ENCODE assay signal across 9 cellular contexts in genomic region chr16:56866955-56867830, GRCh38. TPM values are rescaled to one million over a fixed set of nuclear protein-coding genes. Genes with fewer than 3 reads are reported as not detected.
DNase-seq lines count a peak whose midpoint lies in the region; ATAC-seq, FAIRE-seq and TF ChIP-seq lines count a peak whose summit lies in the region.
"Had no signal": no experiment of that assay in that cellular context is flagged by ENCODE, and none has a peak within 500 bp of the region (broad histone marks: within the 10 kb centered on the region; RNA-seq: fewer than 3 reads in every experiment).

No MANE protein-coding gene starts in this region.

- POLR2A ChIA-PET in K562 (lab: Yijun Ruan, JAX): interaction anchor here (0.7 to 1.1 kb wide), 2 partner anchors 9 to 29 kb away, joined by 3 read pairs; no protein-coding TSS in a partner anchor

- H3K9ac ChIP-seq in K562 (ENCODE audit: insufficient read depth in 1 of 2, low read depth in 2 of 2, low read length in 2 of 2): no peak overlapping the region

- TF ChIP-seq POLR2A in Peyer's patch (IDR thresholded peaks at IDR 0.05) (no peak), K562 (conservative IDR thresholded peaks at IDR 0.05) (no peak)

- peak; percentile 34; the same call in 1 of the 3 replicates for ATAC-seq in K562

- H3K4me2 ChIP-seq in K562 (ENCODE audit: insufficient read depth, low read length): no peak overlapping the region

- 28% methylated on average over 23 of the region's 23 CpGs for WGBS in K562 (ENCODE audit: insufficient coverage, low coverage, missing lambda C conversion rate)

- TF ChIP-seq EP300 in K562 (IDR thresholded peaks at IDR 0.05; ENCODE audit: low read length): no peak

- H3K4me3 Mint-ChIP-seq in immature natural killer cell: no peak overlapping the region
- H3K4me3 Mint-ChIP-seq: stimulated activated naive CD8-positive, alpha-beta T cell treated with anti-CD3 and anti-CD28 coated beads, Interleukin-15, Interleukin-2, amounts not matched to agents 100 ng/mL and 50 ng/mL, for 24 hours had no signal

- no peaks in the 10 kb centered on the region for H3K79me2 ChIP-seq in K562 (ENCODE audit: control insufficient read depth, insufficient read depth, low read length)

- H3K27ac ChIP-seq in HL-60 (replicated peaks) (no peak overlapping the region), Peyer's patch (peak overlapping the region in 1 of 4 donors; percentile 42), K562 (ENCODE audit: extremely low read depth, low read depth, low read length) (no peak overlapping the region)

- H2AFZ ChIP-seq in K562 (ENCODE audit: low read depth, low read length): peak overlapping the region; percentile 72; the same call in 1 of the 2 replicates

- peaks cover 24 to 26% of the 10 kb centered on the region in 2 donors for H3K4me1 Mint-ChIP-seq in immature natural killer cell

- peak overlapping the region in 1 of 6 donors; percentile 45 for H3K27ac Mint-ChIP-seq in immature natural killer cell
- H3K27ac Mint-ChIP-seq: stimulated activated naive CD8-positive, alpha-beta T cell treated with anti-CD3 and anti-CD28 coated beads, Interleukin-15, Interleukin-2, amounts not matched to agents 100 ng/mL and 50 ng/mL, for 24 hours had no signal

- no peaks in the 10 kb centered on the region for H3K9me3 ChIP-seq in Peyer's patch
- no peaks in the 10 kb centered on the region for H3K9me3 ChIP-seq in K562 (replicated peaks; ENCODE audit: control insufficient read depth, insufficient read depth, low read depth, low read length)

- H3K9me3 Mint-ChIP-seq in immature natural killer cell: no peaks in the 10 kb centered on the region
- H3K9me3 Mint-ChIP-seq: stimulated activated naive CD8-positive, alpha-beta T cell treated with anti-CD3 and anti-CD28 coated beads, Interleukin-15, Interleukin-2, amounts not matched to agents 100 ng/mL and 50 ng/mL, for 24 hours had no signal

- peak; percentile 79 for DNase-seq in DMS 273 (lab: John Stamatoyannopoulos, UW; ENCODE audit: unreplicated experiment)
- peak in 1 of 2 experiments; percentile 39 for DNase-seq in HL-60 (ENCODE audit: low read depth in 1 of 2, low spot score in 1 of 2)
- peak in 2 of 3 donors; percentile 56 to 78 for DNase-seq in Peyer's patch
- DNase-seq in K562 (ENCODE audit: extremely low read depth in 1 of 4, low spot score in 3 of 4): peak; percentile 44 to 65 (median 47)
- DNase-seq in immature natural killer cell: peak; percentile 41 to 49 (median 43)
- peak; percentile 23 for DNase-seq in stimulated activated CD4-positive, alpha-beta T cell treated with anti-CD3 and anti-CD28 coated beads, Interleukin-1b, Interleukin-23, amount 100 ng/mL, for 48 hours
- no peak for DNase-seq in GM19238 (ENCODE audit: insufficient read length, low spot score)
- DNase-seq in ureter (ENCODE audit: low spot score): no peak

- peaks cover 0 to 17% (median 7%) of the 10 kb centered on the region in 3 donors for H3K27me3 Mint-ChIP-seq in immature natural killer cell (ENCODE audit: low read depth in 3 of 3)
- H3K27me3 Mint-ChIP-seq: stimulated activated naive CD8-positive, alpha-beta T cell treated with anti-CD3 and anti-CD28 coated beads, Interleukin-15, Interleukin-2, amounts not matched to agents 100 ng/mL and 50 ng/mL, for 24 hours had no signal

- in situ Hi-C loops in K562 (cut with MboI): loop anchor here (5.0 to 10.0 kb wide), 2 partner anchors 85 to 282 kb away; partner anchors contain the start of gene MT3

- peaks cover 0 to 12% (median 6%) of the 10 kb centered on the region in 4 donors for H3K4me1 ChIP-seq in Peyer's patch
- peaks cover 0 to 16% of the 10 kb centered on the region in 2 experiments; a peak in 3 of 5 replicates for H3K4me1 ChIP-seq in K562 (replicated peaks in 1 of 2; ENCODE audit: control insufficient read depth in 2 of 2, insufficient read depth in 2 of 2, low read length in 2 of 2)

- intact Hi-C loops in K562 (cut with micrococcal nuclease): loop anchor here (1.0 kb wide), 1 partner anchor 84 kb away; no protein-coding TSS in a partner anchor

- CTCF ChIA-PET in K562 (lab: Yijun Ruan, JAX; ENCODE audit: low intra/inter-chr PET ratio): interaction anchor here (1.8 to 1.9 kb wide), 2 partner anchors 84 to 301 kb away, joined by 9 to 16 read pairs; no protein-coding TSS in a partner anchor

- H3K4me3 ChIP-seq in HL-60 (replicated peaks; ENCODE audit: insufficient read depth, low read length) (no peak overlapping the region), Peyer's patch (no peak overlapping the region), K562 (no peak overlapping the region)

- TF ChIP-seq RAD21 in K562 (CRISPR knock-in tag; conservative IDR thresholded peaks at IDR 0.05 in 1 of 2, IDR thresholded peaks at IDR 0.05 in 1 of 2): peak; percentile 66 to 77

- H3K27me3 ChIP-seq in HL-60 (ENCODE audit: insufficient read depth, poor library complexity, severe bottlenecking) (no peaks in the 10 kb centered on the region), Peyer's patch (no peaks in the 10 kb centered on the region), K562 (ENCODE audit: control insufficient read depth in 2 of 2, insufficient read depth in 2 of 2, low read length in 2 of 2) (peaks cover 0 to 10% of the 10 kb centered on the region in 2 experiments; a peak in 3 of 5 replicates)

- TF ChIP-seq CTCF in HL-60 (IDR thresholded peaks at IDR 0.05; ENCODE audit: insufficient read depth, low read length): peak; percentile 72
- TF ChIP-seq CTCF in Peyer's patch (IDR thresholded peaks at IDR 0.05): peak; percentile 63 to 91 (median 84)
- TF ChIP-seq CTCF in K562 (IDR thresholded peaks at IDR 0.05 in 2 of 3, conservative IDR thresholded peaks at IDR 0.05 in 1 of 3; ENCODE audit: insufficient read depth in 2 of 3, low read depth in 1 of 3, low read length in 3 of 3): peak; percentile 45 to 81 (median 72); a peak in 5 of 6 replicates

- no peaks in the 10 kb centered on the region for H3K36me3 Mint-ChIP-seq in immature natural killer cell

- no peaks in the 10 kb centered on the region; the same call in 1 of the 2 replicates for H4K20me1 ChIP-seq in K562 (replicated peaks; ENCODE audit: control insufficient read depth, insufficient read depth, low read length)

- no TSS peak for BruUV-seq in K562 (replicated peaks; lab: Mats Ljungman, UMichigan)

- H3K36me3 ChIP-seq in Peyer's patch (no peaks in the 10 kb centered on the region), K562 (ENCODE audit: control insufficient read depth, insufficient read depth, low read length) (no peaks in the 10 kb centered on the region)

- H3K9me1 ChIP-seq in K562 (ENCODE audit: control insufficient read depth, insufficient read depth, low read length): no peaks in the 10 kb centered on the region

- FAIRE-seq in K562 (lab: Jason Lieb, UNC): peak; percentile 89

TF ChIP-seq in K562, 482 proteins besides CTCF, POLR2A, EP300 and RAD21:
- no peak for TF ChIP-seq ZNF324 (CRISPR knock-in tag; IDR thresholded peaks at IDR 0.05)
- peak; percentile 52 for TF ChIP-seq SMC3 (conservative IDR thresholded peaks at IDR 0.05; ENCODE audit: insufficient read depth, low read depth, low read length)

RNA-seq across cellular contexts. Expression of gene SLC12A3, which starts 2.2 kb away (rescaled TPM):
- total RNA-seq in Peyer's patch (not detected), K562 (2014; rRNA removed) (not detected in 2 replicates), K562 (2014; rRNA removed; fragmentation: Illumina TruSeq; extraction: Trizol) (not detected in 2 replicates), K562 (2015; rRNA removed; fragmentation: Illumina TruSeq; extraction: Trizol) (not detected in 2 replicates), K562 (2021) (not detected in 2 replicates), ureter (not detected)
- not detected in 2 replicates for total RNA-seq in K562 (2011; cell fraction: chromatin; rRNA removed; ENCODE audit: low replicate concordance)
- total RNA-seq in K562 (2011; cell fraction: nucleolus; rRNA removed): not detected in 2 replicates
- total RNA-seq in K562 (2011; cell fraction: nucleoplasm; rRNA removed): not detected in 2 replicates
- polyA plus RNA-seq in K562 (2011; rRNA removed) (not detected in 2 replicates), K562 (2014; fragmentation: Illumina TruSeq; extraction: Trizol) (not detected in 2 replicates), K562 (2014; fragmentation: Nextera tagmentation; extraction: Ambion mirVana) (not detected), K562 (2014; rRNA removed) (not detected in 2 replicates), immature natural killer cell (under 1 TPM in 1 of 3 donors, not detected in 2; 0.51 TPM)
- not detected in 2 replicates for polyA plus RNA-seq in K562 (2011; cell fraction: cytosol; rRNA removed)
- 0.04 TPM in 1 of 2 replicates, not detected in the other for polyA plus RNA-seq in K562 (2011; cell fraction: nucleus; rRNA removed)
- 0.01 TPM in 1 of 2 replicates, not detected in the other for polyA plus RNA-seq in K562 (2012)
- not detected in 2 replicates for polyA minus RNA-seq in K562 (2011; rRNA and poly(A)+ RNA removed)
- polyA minus RNA-seq in K562 (2011; cell fraction: cytosol; rRNA and poly(A)+ RNA removed): 0.95 and 1.3 TPM in 2 replicates
- 0.13 TPM in 1 of 2 replicates, not detected in the other for polyA minus RNA-seq in K562 (2011; cell fraction: nucleus; rRNA and poly(A)+ RNA removed)

Comparison
In these comparisons a context has a peak if more than half of its experiments do, and no peak if none do; other contexts are left out.
1. DNase-seq: peak in DMS 273 (single experiment), Peyer's patch (2 of 3), K562 (4 of 4), immature natural killer cell (3 of 3) and stimulated activated CD4-positive, alpha-beta T cell treated with anti-CD3 and anti-CD28 coated beads, Interleukin-1b, Interleukin-23, amount 100 ng/mL, for 48 hours (single experiment); none in GM19238 (single experiment) and ureter (single experiment).
2. Peak in every context shown above with its lines, with median percentiles within 50 percentile points of each other: CTCF ChIP-seq.